In the genomic region with DNA sequence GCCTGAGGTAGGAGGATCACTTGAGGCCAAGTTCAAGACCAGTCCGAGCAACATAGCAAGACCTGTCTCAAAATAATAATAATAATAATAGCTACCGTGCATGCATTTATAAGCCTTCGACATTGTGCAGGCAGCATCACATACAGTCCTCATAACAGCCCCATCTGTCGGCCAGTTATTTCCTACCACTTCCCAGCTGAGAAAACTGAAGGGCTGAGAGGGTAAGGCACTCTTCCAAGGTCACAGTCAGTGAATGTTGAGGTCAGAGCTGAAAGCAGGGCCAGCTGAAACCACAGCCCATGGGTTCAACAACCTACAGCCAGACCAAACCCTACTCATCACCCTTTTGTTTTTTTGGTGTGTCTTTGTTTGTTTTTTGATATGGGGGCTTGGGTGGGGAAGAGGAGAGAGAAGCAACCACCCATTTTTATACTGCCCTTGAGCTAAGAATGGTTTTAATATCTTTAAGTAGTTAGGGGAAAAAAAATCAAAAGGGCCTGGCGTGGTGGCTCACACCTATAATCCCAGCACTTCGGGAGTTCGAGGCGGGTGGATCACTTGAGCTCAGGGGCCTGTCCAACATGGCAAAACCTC, we compare ENCODE assay signal across 7 cellular contexts. TPM values are rescaled to one million over a fixed set of nuclear protein-coding genes. Genes with fewer than 3 reads are reported as not detected.
A peak's percentile ranks its signal among the peaks of the same experiment; 100 is the strongest.
DNase-seq lines count a peak whose midpoint lies in the region; ATAC-seq and TF ChIP-seq lines count a peak whose summit lies in the region.

No MANE protein-coding gene starts in this region.

- H3K27me3 Mint-ChIP-seq in HFFc6 (ENCODE audit: insufficient read depth), result peaks cover 16% of the 10 kb centered on the region

- H2AFZ ChIP-seq in SU-DHL-6 (ENCODE audit: low read depth, low read length, severe bottlenecking), result no peak overlapping the region

- H3K27ac ChIP-seq in SU-DHL-6 (ENCODE audit: low read depth, low read length), result no peak overlapping the region

- H3K9me2 ChIP-seq in SU-DHL-6 (replicated peaks; ENCODE audit: insufficient read depth, low read length), result no peaks in the 10 kb centered on the region

- H3K4me1 Mint-ChIP-seq in HFFc6 (ENCODE audit: low read depth), result peaks cover 10% of the 10 kb centered on the region; the same call in 1 of the 2 replicates

- H3K36me3 ChIP-seq in SU-DHL-6 (ENCODE audit: low read length), result no peaks in the 10 kb centered on the region

- no peaks in the 10 kb centered on the region for H3K9me3 ChIP-seq in SU-DHL-6 (ENCODE audit: insufficient read depth, low read length)

- TF ChIP-seq CTCF in HFFc6 (IDR thresholded peaks at IDR 0.05), result peak; percentile 76
- peak; percentile 35 for TF ChIP-seq CTCF in SU-DHL-6 (IDR thresholded peaks at IDR 0.05; ENCODE audit: insufficient read depth, low read length, poor library complexity, severe bottlenecking)
- peak; percentile 70 for TF ChIP-seq CTCF in fibroblast of villous mesenchyme (IDR thresholded peaks at IDR 0.05; ENCODE audit: insufficient read depth, low read depth, low read length)

- H3K4me2 ChIP-seq in SU-DHL-6 (ENCODE audit: low read depth, low read length, poor library complexity, severe bottlenecking), result no peak overlapping the region

- H3K27me3 ChIP-seq in SU-DHL-6 (ENCODE audit: low read length), result no peaks in the 10 kb centered on the region

- no peaks in the 10 kb centered on the region for H3K36me3 Mint-ChIP-seq in HFFc6 (ENCODE audit: low read depth)

- ATAC-seq in HG03097 (IDR thresholded peaks at IDR 0.05; ENCODE audit: low FRiP score, unreplicated experiment) (no peak), HG02884 (IDR thresholded peaks at IDR 0.05; ENCODE audit: unreplicated experiment) (no peak)

- no peak overlapping the region for H3K27ac Mint-ChIP-seq in HFFc6

- H3K79me2 ChIP-seq in SU-DHL-6 (ENCODE audit: insufficient read depth, low read length), result no peaks in the 10 kb centered on the region

- H3K9me3 Mint-ChIP-seq in HFFc6, result no peaks in the 10 kb centered on the region

- DNase-seq in DMS53 treated with DMSO at 0.1 percent for 48 hours (lab: John Stamatoyannopoulos, UW; ENCODE audit: unreplicated experiment), result peak; percentile 5
- peak; percentile 19 for DNase-seq in HFFc6
- peak; percentile 57 for DNase-seq in fibroblast of villous mesenchyme (ENCODE audit: low read depth)
- DNase-seq in putamen (ENCODE audit: low spot score), result peak; percentile 50

- H3K9ac ChIP-seq in SU-DHL-6 (ENCODE audit: low read length), result no peak overlapping the region

- no peaks in the 10 kb centered on the region for H4K20me1 ChIP-seq in SU-DHL-6 (ENCODE audit: low read depth, low read length)

- H3K4me3 Mint-ChIP-seq in HFFc6, result no peak overlapping the region

- H3F3A ChIP-seq in SU-DHL-6 (ENCODE audit: insufficient read depth), result no peaks in the 10 kb centered on the region

- no peak overlapping the region for H3K4me3 ChIP-seq in SU-DHL-6 (ENCODE audit: insufficient read depth, low read length, poor library complexity, severe bottlenecking)
- no peak overlapping the region for H3K4me3 ChIP-seq in fibroblast of villous mesenchyme (ENCODE audit: low read depth, low read length)

RNA-seq across cellular contexts. Expression of gene ITPK1, which starts 16.8 kb away (rescaled TPM):
- 10 to 100 TPM; 27.3 to 38.1 (median 32.4) TPM for total RNA-seq in HFFc6 (2021; fragmentation: NEBNext Ultra II Directional; extraction: Animal tissue kit (Norgen Biotek cat#: 25700))
- 11.6 and 15.5 TPM in 2 replicates for total RNA-seq in fibroblast of villous mesenchyme

RNA-seq across cellular contexts. Expression of gene MOAP1, which starts 52.1 kb away (rescaled TPM):
- total RNA-seq in HFFc6 (2021; fragmentation: NEBNext Ultra II Directional; extraction: Animal tissue kit (Norgen Biotek cat#: 25700)), result 10 to 100 TPM; 12.2 to 20.4 (median 14.2) TPM
- 10.0 and 14.7 TPM in 2 replicates for total RNA-seq in fibroblast of villous mesenchyme

RNA-seq across cellular contexts. Expression of gene LYSET, which starts 52.5 kb away (rescaled TPM):
- total RNA-seq in HFFc6 (2021; fragmentation: NEBNext Ultra II Directional; extraction: Animal tissue kit (Norgen Biotek cat#: 25700)), result 10 to 100 TPM; 10.7 to 14.5 (median 12.8) TPM
- 6.0 and 6.1 TPM in 2 replicates for total RNA-seq in fibroblast of villous mesenchyme

Comparison
In these comparisons a context has a peak if more than half of its experiments do, and no peak if none do; other contexts are left out.
1. DNase-seq: peak in every context shown above with its lines; median percentile 57 in fibroblast of villous mesenchyme; 50 in putamen; 19 in HFFc6; 5 in DMS53 treated with DMSO at 0.1 percent for 48 hours.